In the genomic region with DNA sequence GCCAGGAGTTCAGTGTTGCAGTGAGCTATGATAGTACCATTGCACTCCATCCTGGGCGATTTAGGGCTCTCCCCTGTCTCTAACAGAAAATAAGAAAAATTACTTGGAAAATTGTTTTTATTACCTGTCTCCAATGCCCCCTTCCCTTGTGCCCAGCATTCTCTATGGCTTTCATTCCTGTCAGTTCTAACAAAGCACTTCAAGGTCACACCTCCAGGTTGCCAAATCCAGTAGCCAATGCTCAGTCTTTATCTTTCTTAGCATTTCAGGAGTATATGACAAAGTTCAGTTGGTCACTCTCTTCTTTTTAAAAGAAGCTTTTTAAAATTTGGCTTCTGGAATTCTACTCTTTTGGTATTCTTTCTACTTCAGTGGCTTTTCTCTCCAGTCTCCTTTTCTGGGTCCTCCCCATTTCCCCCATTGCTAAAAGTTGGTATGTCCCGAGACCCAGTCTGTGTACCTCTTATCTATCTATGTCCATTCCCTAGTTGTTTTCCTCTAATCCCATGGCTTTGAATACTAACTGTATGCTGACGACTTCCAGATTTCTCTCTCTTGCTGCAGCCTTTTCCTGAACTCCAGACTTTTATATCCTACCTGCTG, we compare ENCODE assay signal across 19 cellular contexts.
DNase-seq lines count a peak whose midpoint lies in the region; ATAC-seq and TF ChIP-seq lines count a peak whose summit lies in the region.
"Had no signal": no experiment of that assay in that cellular context is flagged by ENCODE, and none has a peak within 500 bp of the region (broad histone marks: within the 10 kb centered on the region; RNA-seq: fewer than 3 reads in every experiment).

No MANE protein-coding gene starts in this region.

- DNase-seq in AG04450 (ENCODE audit: low read depth, low spot score) (no peak), chondrocyte (ENCODE audit: low spot score) (no peak), osteoblast (ENCODE audit: insufficient read length, low spot score, missing footprints) (no peak), superior temporal gyrus (ENCODE audit: extremely low spot score) (no peak), RKO (ENCODE audit: low spot score) (no peak)
- no peak for DNase-seq in CD8-positive, alpha-beta T cell
- DNase-seq: CD4-positive, CD25-positive, alpha-beta regulatory T cell; DMS79 treated with DMSO at 0.1 percent for 48 hours; GF-D8; H7; KBM-7; NCI-H1092 treated with DMSO at 0.1 percent for 48 hours; NCI-H1694 treated with DMSO at 0.1 percent for 48 hours; NCI-H446; NCI-H748 treated with DMSO at 0.1 percent for 48 hours; SHP77 had no signal

- no peak for ATAC-seq in GM19455 (IDR thresholded peaks at IDR 0.05; ENCODE audit: unreplicated experiment)
- ATAC-seq in CD8-positive, alpha-beta T cell: no peak

- CTCF ChIA-PET in AG04450 (lab: Charles Lee): interaction anchor here (0.6 to 1.0 kb wide), 3 partner anchors 57 to 142 kb away, joined by 4 to 6 read pairs (median 4); no protein-coding TSS in a partner anchor
- CTCF ChIA-PET in CD8-positive, alpha-beta T cell (lab: Charles Lee): interaction anchor here (0.6 kb wide), 1 partner anchor 206 kb away, joined by 3 read pairs; no protein-coding TSS in a partner anchor

- POLR2A ChIA-PET in AG04450 (lab: Yijun Ruan, JAX): interaction anchor here (0.6 to 1.7 kb wide), 3 partner anchors 13 to 949 kb away, joined by 3 to 7 read pairs (median 3); no protein-coding TSS in a partner anchor
- POLR2A ChIA-PET in CD8-positive, alpha-beta T cell (lab: Charles Lee): no interaction called here

- peak overlapping the region; percentile 24 for H3K27ac Mint-ChIP-seq in chondrocyte (ENCODE audit: unreplicated experiment)
- H3K27ac Mint-ChIP-seq in CD8-positive, alpha-beta T cell: no peak overlapping the region
- H3K27ac Mint-ChIP-seq: CD4-positive, CD25-positive, alpha-beta regulatory T cell had no signal

- H3K27me3 Mint-ChIP-seq in chondrocyte (ENCODE audit: low read depth): no peaks in the 10 kb centered on the region
- H3K27me3 Mint-ChIP-seq in CD8-positive, alpha-beta T cell (ENCODE audit: low read depth): peaks cover 21% of the 10 kb centered on the region

- peaks cover 2% of the 10 kb centered on the region for H3K36me3 Mint-ChIP-seq in chondrocyte (ENCODE audit: low read depth)
- no peaks in the 10 kb centered on the region for H3K36me3 Mint-ChIP-seq in CD8-positive, alpha-beta T cell
- H3K36me3 Mint-ChIP-seq: CD4-positive, CD25-positive, alpha-beta regulatory T cell had no signal

- H3K4me3 ChIP-seq in AG04450 (ENCODE audit: low read depth, low read length) (no peak overlapping the region), HUES6 (ENCODE audit: low read depth, low read length) (no peak overlapping the region), osteoblast (ENCODE audit: insufficient read depth, low read length) (no peak overlapping the region)
- H3K4me3 ChIP-seq in CD8-positive, alpha-beta T cell (ENCODE audit: low read depth, low read length): no peak overlapping the region
- H3K4me3 ChIP-seq: MG63 had no signal

- no peaks in the 10 kb centered on the region for H3K9me3 ChIP-seq in AG04450 (ENCODE audit: control insufficient read depth, insufficient read depth, low read length)
- H3K9me3 ChIP-seq in HUES6 (ENCODE audit: control insufficient read depth, insufficient read depth, low read depth, low read length): no peaks in the 10 kb centered on the region
- H3K9me3 ChIP-seq in osteoblast (ENCODE audit: low read depth, low read length): no peaks in the 10 kb centered on the region
- no peaks in the 10 kb centered on the region for H3K9me3 ChIP-seq in CD8-positive, alpha-beta T cell (ENCODE audit: low read length)
- H3K9me3 ChIP-seq: MG63 had no signal

- H3K27me3 ChIP-seq in AG04450 (ENCODE audit: control insufficient read depth, insufficient read depth, low read length): no peaks in the 10 kb centered on the region
- H3K27me3 ChIP-seq in HUES6 (ENCODE audit: control insufficient read depth, insufficient read depth, low read length): no peaks in the 10 kb centered on the region
- H3K27me3 ChIP-seq in osteoblast (ENCODE audit: insufficient read depth, low read length): no peaks in the 10 kb centered on the region
- H3K27me3 ChIP-seq in CD8-positive, alpha-beta T cell (ENCODE audit: insufficient read depth, low read length): no peaks in the 10 kb centered on the region
- H3K27me3 ChIP-seq: MG63 had no signal

- H3K36me3 ChIP-seq in HUES6 (ENCODE audit: control insufficient read depth, insufficient read depth, low read length) (no peaks in the 10 kb centered on the region), osteoblast (ENCODE audit: insufficient read depth, low read length) (peaks cover 6% of the 10 kb centered on the region)
- no peaks in the 10 kb centered on the region for H3K36me3 ChIP-seq in CD8-positive, alpha-beta T cell (ENCODE audit: insufficient read depth, low read length)

- H3K4me3 Mint-ChIP-seq in chondrocyte (ENCODE audit: unreplicated experiment): no peak overlapping the region
- H3K4me3 Mint-ChIP-seq in CD8-positive, alpha-beta T cell: no peak overlapping the region
- H3K4me3 Mint-ChIP-seq: CD4-positive, CD25-positive, alpha-beta regulatory T cell had no signal

- no peak overlapping the region for H2AFZ ChIP-seq in osteoblast (ENCODE audit: low read length)

- H3K4me2 ChIP-seq in osteoblast (ENCODE audit: insufficient read depth, low read length): peak overlapping the region; percentile 38

- H3K27ac ChIP-seq in AG04450 (ENCODE audit: low read depth, low read length) (peak overlapping the region; percentile 53), HUES6 (ENCODE audit: low read depth, low read length) (peak overlapping the region; percentile 9; the same call in 1 of the 2 replicates), osteoblast (ENCODE audit: low read depth, low read length) (peak overlapping the region; percentile 36)
- no peak overlapping the region for H3K27ac ChIP-seq in CD8-positive, alpha-beta T cell (ENCODE audit: low read depth, low read length)

- peaks cover 69% of the 10 kb centered on the region for H4K20me1 ChIP-seq in osteoblast (ENCODE audit: insufficient read depth, low read length)

- H3K4me1 ChIP-seq in HUES6 (ENCODE audit: control insufficient read depth, insufficient read depth, low read length) (peaks cover 54% of the 10 kb centered on the region), osteoblast (ENCODE audit: insufficient read depth, low read length) (peaks cover 67% of the 10 kb centered on the region)
- no peaks in the 10 kb centered on the region for H3K4me1 ChIP-seq in CD8-positive, alpha-beta T cell (ENCODE audit: insufficient read depth, low read length)

- H3K79me2 ChIP-seq in osteoblast (ENCODE audit: insufficient read depth, low read length): peaks cover 100% of the 10 kb centered on the region

- no peaks in the 10 kb centered on the region for H3K9me3 Mint-ChIP-seq in chondrocyte (ENCODE audit: low read depth)
- H3K9me3 Mint-ChIP-seq in CD8-positive, alpha-beta T cell: no peaks in the 10 kb centered on the region
- H3K9me3 Mint-ChIP-seq: CD4-positive, CD25-positive, alpha-beta regulatory T cell had no signal

- intact Hi-C loops in CD8-positive, alpha-beta T cell (cut with DNase I, micrococcal nuclease): no loop called here

- peaks cover 62% of the 10 kb centered on the region for H3K4me1 Mint-ChIP-seq in chondrocyte (ENCODE audit: low read depth)
- no peaks in the 10 kb centered on the region for H3K4me1 Mint-ChIP-seq in CD8-positive, alpha-beta T cell (ENCODE audit: low read depth)
- H3K4me1 Mint-ChIP-seq: CD4-positive, CD25-positive, alpha-beta regulatory T cell had no signal

- no peak for TF ChIP-seq CTCF in AG04450 (IDR thresholded peaks at IDR 0.05; ENCODE audit: low read depth, low read length)
- no peak for TF ChIP-seq CTCF in chondrocyte (IDR thresholded peaks at IDR 0.05)
- TF ChIP-seq CTCF in osteoblast (IDR thresholded peaks at IDR 0.05; ENCODE audit: extremely low read depth, low read depth, low read length): no peak
- TF ChIP-seq CTCF in CD8-positive, alpha-beta T cell (IDR thresholded peaks at IDR 0.05): no peak

- H3K9ac ChIP-seq in HUES6 (ENCODE audit: low read length): no peak overlapping the region
